In the genomic region with DNA sequence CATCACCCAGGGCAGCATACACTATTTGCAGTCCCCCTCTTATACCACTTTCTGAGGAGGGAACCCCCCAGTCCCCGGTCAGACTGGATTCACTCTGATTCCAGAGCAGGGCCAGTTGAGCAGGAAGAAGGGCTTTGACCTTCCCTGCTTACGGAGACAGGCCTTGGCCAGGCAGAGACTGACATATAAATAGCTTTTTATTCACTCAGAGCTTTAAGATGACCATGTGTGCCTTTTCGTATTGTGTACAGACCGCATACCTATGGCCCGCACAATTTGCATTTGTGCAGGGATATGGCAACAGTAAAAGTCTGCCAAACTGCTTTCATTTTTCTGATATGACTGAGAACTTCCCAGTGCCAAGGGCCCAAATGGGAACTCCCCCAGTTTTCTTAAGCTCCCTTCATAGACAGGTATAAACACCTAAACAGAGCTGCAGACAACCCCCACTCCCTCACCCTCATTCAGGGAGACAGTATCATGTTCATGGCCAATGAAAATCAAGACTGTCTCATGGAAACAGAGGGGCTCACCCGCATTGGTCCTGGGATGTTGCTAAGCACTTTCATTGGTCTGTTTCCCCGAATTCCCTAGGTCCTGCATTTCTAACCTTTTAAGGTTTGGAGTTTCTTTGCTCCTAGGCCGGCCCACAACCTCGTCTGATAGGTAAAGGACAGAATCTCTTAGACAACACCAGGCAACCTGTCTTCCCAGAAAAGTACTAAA, we compare ENCODE assay signal across 12 cellular contexts.
DNase-seq lines count a peak whose midpoint lies in the region; ATAC-seq and TF ChIP-seq lines count a peak whose summit lies in the region.
"Had no signal": no experiment of that assay in that cellular context is flagged by ENCODE, and none has a peak within 500 bp of the region (broad histone marks: within the 10 kb centered on the region; RNA-seq: fewer than 3 reads in every experiment).

No MANE protein-coding gene starts in this region.

- peak overlapping the region; percentile 20 for H3K4me2 ChIP-seq in GM23338
- H3K4me2 ChIP-seq in PC-3 (ENCODE audit: low read length) = no peak overlapping the region
- peak overlapping the region; percentile 49 for H3K4me2 ChIP-seq in parathyroid adenoma (ENCODE audit: low read length)

- CTCF ChIA-PET in PC-3 (lab: Charles Lee) = no interaction called here

- H3K27me3 Mint-ChIP-seq in GM23338 (ENCODE audit: insufficient read depth, low read depth, poor library complexity) = peaks cover 7% of the 10 kb centered on the region

- no TSS peak for BruUV-seq in PC-3 (replicated peaks; lab: Mats Ljungman, UMichigan)

- H3K9me3 Mint-ChIP-seq in GM23338 = no peaks in the 10 kb centered on the region; the same call in 2 of the 3 replicates

- 0 out of 3 replicates have a peak overlapping the region, but pooled peaks have one; percentile 33 for H3K4me3 Mint-ChIP-seq in GM23338

- peaks cover 36% of the 10 kb centered on the region for H3K4me1 Mint-ChIP-seq in GM23338

- H3K27ac ChIP-seq in GM23338 (ENCODE audit: low read depth) (peak overlapping the region; percentile 85; the same call in 1 of the 2 replicates), PC-3 (ENCODE audit: low read length) (no peak overlapping the region), epithelial cell of prostate (peak overlapping the region; percentile 19), parathyroid adenoma (peak overlapping the region; percentile 100)
- H3K27ac ChIP-seq: SJCRH30, tibial nerve had no signal

- H3K36me3 ChIP-seq in GM23338 (ENCODE audit: insufficient read depth) = no peaks in the 10 kb centered on the region
- no peaks in the 10 kb centered on the region for H3K36me3 ChIP-seq in PC-3 (ENCODE audit: low read depth, low read length)
- H3K36me3 ChIP-seq in parathyroid adenoma (ENCODE audit: control insufficient read depth, insufficient read depth, low read length) = no peaks in the 10 kb centered on the region
- H3K36me3 ChIP-seq: SJCRH30, tibial nerve had no signal

- H2AFZ ChIP-seq in GM23338 (no peak overlapping the region), PC-3 (ENCODE audit: low read length) (no peak overlapping the region), parathyroid adenoma (no peak overlapping the region)

- intact Hi-C loops in PC-3 (cut with micrococcal nuclease) = no loop called here

- DNase-seq in GM23338 (ENCODE audit: low spot score) (peak; percentile 82), PC-3 (peak; percentile 8), epithelial cell of prostate (ENCODE audit: low read depth, low spot score) (peak; percentile 65), ACHN (no peak)
- no peak for DNase-seq in effector CD8-positive, alpha-beta T cell (lab: John Stamatoyannopoulos, UW)
- DNase-seq: DND-41, midbrain, SJCRH30 had no signal

- H3K4me3 ChIP-seq in GM23338 = no peak overlapping the region
- no peak overlapping the region for H3K4me3 ChIP-seq in PC-3 (ENCODE audit: low read length)
- no peak overlapping the region for H3K4me3 ChIP-seq in parathyroid adenoma (ENCODE audit: low read depth, low read length)
- H3K4me3 ChIP-seq: SJCRH30, tibial nerve had no signal

- H3K9ac ChIP-seq in PC-3 (ENCODE audit: low read length) (no peak overlapping the region), parathyroid adenoma (peak overlapping the region; percentile 53)

- no peaks in the 10 kb centered on the region for H3K9me2 ChIP-seq in GM23338 (ENCODE audit: insufficient read depth)
- no peaks in the 10 kb centered on the region for H3K9me2 ChIP-seq in PC-3 (replicated peaks; ENCODE audit: low read length)

- POLR2A ChIA-PET in PC-3 (lab: Charles Lee; ENCODE audit: unreplicated experiment) = no interaction called here

- no peaks in the 10 kb centered on the region for H3K27me3 ChIP-seq in GM23338 (ENCODE audit: insufficient read depth)
- no peaks in the 10 kb centered on the region for H3K27me3 ChIP-seq in PC-3 (ENCODE audit: low read length)
- H3K27me3 ChIP-seq in parathyroid adenoma (ENCODE audit: control insufficient read depth, insufficient read depth, low read length) = no peaks in the 10 kb centered on the region
- H3K27me3 ChIP-seq: SJCRH30 had no signal

- H3K9me3 ChIP-seq in PC-3 (ENCODE audit: low read length) (no peaks in the 10 kb centered on the region), parathyroid adenoma (ENCODE audit: control insufficient read depth, low read length) (no peaks in the 10 kb centered on the region)
- H3K9me3 ChIP-seq: SJCRH30, tibial nerve had no signal

- H3K27ac Mint-ChIP-seq in GM23338 = peak overlapping the region; percentile 96

- H3K79me2 ChIP-seq in GM23338 (replicated peaks; ENCODE audit: insufficient read depth) (no peaks in the 10 kb centered on the region), PC-3 (ENCODE audit: low read length) (no peaks in the 10 kb centered on the region), parathyroid adenoma (no peaks in the 10 kb centered on the region)

- ATAC-seq in GM23338 (peak; percentile 98), PC-3 (peak; percentile 40; the same call in 1 of the 2 replicates), GM18519 (IDR thresholded peaks at IDR 0.05; ENCODE audit: low FRiP score, unreplicated experiment) (no peak), HG03457 (IDR thresholded peaks at IDR 0.05; ENCODE audit: unreplicated experiment) (no peak)

- no peaks in the 10 kb centered on the region for H3F3A ChIP-seq in GM23338 (replicated peaks; ENCODE audit: low read depth)
- no peaks in the 10 kb centered on the region for H3F3A ChIP-seq in PC-3 (ENCODE audit: low read length, unreplicated experiment)

- H3K4me1 ChIP-seq in GM23338 (ENCODE audit: insufficient read depth) = peaks cover 5% of the 10 kb centered on the region
- no peaks in the 10 kb centered on the region; the same call in 1 of the 2 replicates for H3K4me1 ChIP-seq in PC-3 (ENCODE audit: insufficient read depth, low read length)
- H3K4me1 ChIP-seq in parathyroid adenoma = peaks cover 31% of the 10 kb centered on the region

- no peak for TF ChIP-seq CTCF in GM23338 (conservative IDR thresholded peaks at IDR 0.05; ENCODE audit: low read depth in 2 of 2)
- no peak for TF ChIP-seq CTCF in PC-3 (conservative IDR thresholded peaks at IDR 0.05; ENCODE audit: low read depth, low read length)
- TF ChIP-seq CTCF in parathyroid adenoma (IDR thresholded peaks at IDR 0.05) = no peak

- H3K36me3 Mint-ChIP-seq in GM23338 (ENCODE audit: low read depth) = peaks cover 4% of the 10 kb centered on the region; the same call in 1 of the 3 replicates

- in situ Hi-C loops in ACHN (cut with HindIII; ENCODE audit: low pct_ligation_motif_present, low pct_unique_long_range_greater_than_20kb, low sequenced_read_pairs) = no loop called here

- H4K20me1 ChIP-seq in GM23338 (replicated peaks; ENCODE audit: insufficient read depth) (no peaks in the 10 kb centered on the region), PC-3 (ENCODE audit: low read length) (no peaks in the 10 kb centered on the region)

TF ChIP-seq in GM23338, 12 proteins besides CTCF, POLR2A, EP300 and RAD21 (continues in another document):
- TF ChIP-seq, protein P1, sequence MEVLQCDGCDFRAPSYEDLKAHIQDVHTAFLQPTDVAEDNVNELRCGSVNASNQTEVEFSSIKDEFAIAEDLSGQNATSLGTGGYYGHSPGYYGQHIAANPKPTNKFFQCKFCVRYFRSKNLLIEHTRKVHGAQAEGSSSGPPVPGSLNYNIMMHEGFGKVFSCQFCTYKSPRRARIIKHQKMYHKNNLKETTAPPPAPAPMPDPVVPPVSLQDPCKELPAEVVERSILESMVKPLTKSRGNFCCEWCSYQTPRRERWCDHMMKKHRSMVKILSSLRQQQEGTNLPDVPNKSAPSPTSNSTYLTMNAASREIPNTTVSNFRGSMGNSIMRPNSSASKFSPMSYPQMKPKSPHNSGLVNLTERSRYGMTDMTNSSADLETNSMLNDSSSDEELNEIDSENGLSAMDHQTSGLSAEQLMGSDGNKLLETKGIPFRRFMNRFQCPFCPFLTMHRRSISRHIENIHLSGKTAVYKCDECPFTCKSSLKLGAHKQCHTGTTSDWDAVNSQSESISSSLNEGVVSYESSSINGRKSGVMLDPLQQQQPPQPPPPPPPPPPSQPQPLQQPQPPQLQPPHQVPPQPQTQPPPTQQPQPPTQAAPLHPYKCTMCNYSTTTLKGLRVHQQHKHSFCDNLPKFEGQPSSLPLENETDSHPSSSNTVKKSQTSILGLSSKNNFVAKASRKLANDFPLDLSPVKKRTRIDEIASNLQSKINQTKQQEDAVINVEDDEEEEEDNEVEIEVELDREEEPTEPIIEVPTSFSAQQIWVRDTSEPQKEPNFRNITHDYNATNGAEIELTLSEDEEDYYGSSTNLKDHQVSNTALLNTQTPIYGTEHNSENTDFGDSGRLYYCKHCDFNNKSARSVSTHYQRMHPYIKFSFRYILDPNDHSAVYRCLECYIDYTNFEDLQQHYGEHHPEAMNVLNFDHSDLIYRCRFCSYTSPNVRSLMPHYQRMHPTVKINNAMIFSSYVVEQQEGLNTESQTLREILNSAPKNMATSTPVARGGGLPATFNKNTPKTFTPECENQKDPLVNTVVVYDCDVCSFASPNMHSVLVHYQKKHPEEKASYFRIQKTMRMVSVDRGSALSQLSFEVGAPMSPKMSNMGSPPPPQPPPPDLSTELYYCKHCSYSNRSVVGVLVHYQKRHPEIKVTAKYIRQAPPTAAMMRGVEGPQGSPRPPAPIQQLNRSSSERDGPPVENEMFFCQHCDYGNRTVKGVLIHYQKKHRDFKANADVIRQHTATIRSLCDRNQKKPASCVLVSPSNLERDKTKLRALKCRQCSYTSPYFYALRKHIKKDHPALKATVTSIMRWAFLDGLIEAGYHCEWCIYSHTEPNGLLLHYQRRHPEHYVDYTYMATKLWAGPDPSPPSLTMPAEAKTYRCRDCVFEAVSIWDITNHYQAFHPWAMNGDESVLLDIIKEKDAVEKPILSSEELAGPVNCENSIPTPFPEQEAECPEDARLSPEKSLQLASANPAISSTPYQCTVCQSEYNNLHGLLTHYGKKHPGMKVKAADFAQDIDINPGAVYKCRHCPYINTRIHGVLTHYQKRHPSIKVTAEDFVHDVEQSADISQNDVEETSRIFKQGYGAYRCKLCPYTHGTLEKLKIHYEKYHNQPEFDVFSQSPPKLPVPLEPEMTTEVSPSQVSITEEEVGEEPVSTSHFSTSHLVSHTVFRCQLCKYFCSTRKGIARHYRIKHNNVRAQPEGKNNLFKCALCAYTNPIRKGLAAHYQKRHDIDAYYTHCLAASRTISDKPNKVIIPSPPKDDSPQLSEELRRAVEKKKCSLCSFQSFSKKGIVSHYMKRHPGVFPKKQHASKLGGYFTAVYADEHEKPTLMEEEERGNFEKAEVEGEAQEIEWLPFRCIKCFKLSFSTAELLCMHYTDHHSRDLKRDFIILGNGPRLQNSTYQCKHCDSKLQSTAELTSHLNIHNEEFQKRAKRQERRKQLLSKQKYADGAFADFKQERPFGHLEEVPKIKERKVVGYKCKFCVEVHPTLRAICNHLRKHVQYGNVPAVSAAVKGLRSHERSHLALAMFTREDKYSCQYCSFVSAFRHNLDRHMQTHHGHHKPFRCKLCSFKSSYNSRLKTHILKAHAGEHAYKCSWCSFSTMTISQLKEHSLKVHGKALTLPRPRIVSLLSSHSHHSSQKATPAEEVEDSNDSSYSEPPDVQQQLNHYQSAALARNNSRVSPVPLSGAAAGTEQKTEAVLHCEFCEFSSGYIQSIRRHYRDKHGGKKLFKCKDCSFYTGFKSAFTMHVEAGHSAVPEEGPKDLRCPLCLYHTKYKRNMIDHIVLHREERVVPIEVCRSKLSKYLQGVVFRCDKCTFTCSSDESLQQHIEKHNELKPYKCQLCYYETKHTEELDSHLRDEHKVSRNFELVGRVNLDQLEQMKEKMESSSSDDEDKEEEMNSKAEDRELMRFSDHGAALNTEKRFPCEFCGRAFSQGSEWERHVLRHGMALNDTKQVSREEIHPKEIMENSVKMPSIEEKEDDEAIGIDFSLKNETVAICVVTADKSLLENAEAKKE (CRISPR knock-in tag; IDR thresholded peaks at IDR 0.05) = no peak

Comparison
In these comparisons a context has a peak if more than half of its experiments do, and no peak if none do; other contexts are left out.
1. ATAC-seq: peak in GM23338 (single experiment) and PC-3 (single experiment); none in GM18519 (single experiment) and HG03457 (single experiment).
2. DNase-seq: peak in GM23338 (single experiment), PC-3 (single experiment) and epithelial cell of prostate (single experiment); none in effector CD8-positive, alpha-beta T cell (single experiment) and ACHN (single experiment).